In the genomic region with DNA sequence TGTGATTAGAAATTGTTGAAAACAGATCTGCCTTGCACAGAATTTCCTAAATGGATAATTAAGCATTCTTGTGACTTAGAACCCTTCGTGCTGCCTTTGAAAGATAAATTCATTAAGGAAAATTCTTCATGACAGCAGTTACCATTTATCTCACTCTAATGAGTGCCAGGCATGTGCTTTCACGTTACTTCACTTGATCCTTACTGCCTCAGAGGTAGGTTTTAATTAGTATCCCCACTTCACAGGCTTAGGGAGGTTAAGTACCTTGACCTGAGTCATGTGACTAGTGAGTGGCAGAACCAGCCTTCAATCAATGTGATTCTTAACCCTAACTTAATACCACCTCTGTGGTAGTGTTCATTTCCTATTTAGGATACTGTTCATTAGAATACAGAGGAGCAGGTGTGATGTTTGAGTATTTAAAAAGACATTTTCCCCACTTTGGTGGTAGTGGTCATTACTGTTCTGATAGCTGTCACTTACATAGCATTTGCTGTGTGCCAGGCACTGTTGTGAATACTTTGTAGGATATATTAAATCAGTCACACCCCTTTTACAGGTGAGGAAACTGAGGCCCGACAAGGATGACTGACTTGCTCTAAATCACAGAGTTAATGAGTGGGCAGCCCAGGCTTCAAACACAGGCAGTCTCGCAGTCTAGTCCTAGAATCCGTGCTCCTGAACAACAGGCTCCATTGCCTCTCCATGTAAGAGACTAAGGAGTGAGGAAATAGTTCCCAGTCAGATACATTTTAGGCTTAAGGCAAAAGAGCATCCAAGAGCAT, we compare ENCODE assay signal across 21 cellular contexts. TPM values are rescaled to one million over a fixed set of nuclear protein-coding genes. Genes with fewer than 3 reads are reported as not detected.
DNase-seq lines count a peak whose midpoint lies in the region; ATAC-seq and TF ChIP-seq lines count a peak whose summit lies in the region.
"Had no signal": no experiment of that assay in that cellular context is flagged by ENCODE, and none has a peak within 500 bp of the region (broad histone marks: within the 10 kb centered on the region; RNA-seq: fewer than 3 reads in every experiment).

No MANE protein-coding gene starts in this region.

- H3K14ac ChIP-seq in neuronal stem cell (ENCODE audit: low read length), result no peak overlapping the region

- H3K4me2 ChIP-seq in neuronal stem cell (ENCODE audit: insufficient read depth, low read length, poor library complexity, severe bottlenecking), result no peak overlapping the region
- H3K4me2 ChIP-seq: GM23338 had no signal

- ATAC-seq in HG03469 (IDR thresholded peaks at IDR 0.05; ENCODE audit: unreplicated experiment), result no peak
- ATAC-seq: activated naive CD4-positive, alpha-beta T cell treated with anti-CD3 and anti-CD28 coated beads, Interleukin-2, amount 50 U/mL, for 72 hours; gastroesophageal sphincter; GM23338 had no signal

- no peak overlapping the region for H3K18ac ChIP-seq in neuronal stem cell (ENCODE audit: low read length)

- no peaks in the 10 kb centered on the region for H3K36me3 ChIP-seq in neuronal stem cell (replicated peaks in 1 of 2; ENCODE audit: control insufficient read depth in 2 of 2, insufficient read depth in 2 of 2, low read length in 2 of 2)

- no peaks in the 10 kb centered on the region for H3K9me3 ChIP-seq in neuronal stem cell (replicated peaks in 1 of 2; ENCODE audit: control insufficient read depth in 2 of 2, insufficient read depth in 1 of 2, low read depth in 1 of 2, low read length in 2 of 2)
- H3K9me3 ChIP-seq: gastroesophageal sphincter had no signal

- CTCF ChIA-PET in HEK293T (lab: Yijun Ruan, JAX), result no interaction called here

- H3K27ac ChIP-seq in angular gyrus (ENCODE audit: low read depth, low read length), result peak overlapping the region; percentile 12
- no peak overlapping the region for H3K27ac ChIP-seq in neuronal stem cell (replicated peaks; ENCODE audit: low read length)

- no peak overlapping the region for H2BK5ac ChIP-seq in neuronal stem cell (ENCODE audit: low read length)

- POLR2A ChIA-PET in HEK293T (lab: Yijun Ruan, JAX), result interaction anchor here (1.1 kb wide), 1 partner anchor 75 kb away, joined by 3 read pairs; a partner anchor contains a TSS

- DNase-seq in NCI-H524 (lab: John Stamatoyannopoulos, UW) (peak; percentile 51 to 62), NCI-H524 treated with DMSO at 0.1 percent for 48 hours (lab: John Stamatoyannopoulos, UW) (no peak), HEK293T (ENCODE audit: extremely low spot score) (no peak), neuronal stem cell (ENCODE audit: low spot score) (peak; percentile 20), kidney glomerular epithelial cell (lab: John Stamatoyannopoulos, UW) (no peak), GOT3 (lab: John Stamatoyannopoulos, UW) (no peak)
- DNase-seq: activated CD4-positive, alpha-beta T cell treated with anti-CD3 and anti-CD28 coated beads, Interleukin-2, amount 50 U/mL, for 4 hours; DMS53; hippocampal formation; mesendoderm; NCI-H1092; NCI-H2029 treated with DMSO at 0.1 percent for 48 hours; occipital lobe; small intestine; T-helper 1 cell had no signal

- H3K23ac ChIP-seq in neuronal stem cell (ENCODE audit: low read depth, low read length, poor library complexity), result no peak overlapping the region

- no peak overlapping the region for H3K4ac ChIP-seq in neuronal stem cell (ENCODE audit: low read length)

- H2BK12ac ChIP-seq in neuronal stem cell (ENCODE audit: low read length), result no peak overlapping the region

- H2BK120ac ChIP-seq in neuronal stem cell (ENCODE audit: low read depth, low read length), result no peak overlapping the region

- no peak overlapping the region for H3K4me3 ChIP-seq in neuronal stem cell (ENCODE audit: low read length in 2 of 2)
- H3K4me3 ChIP-seq: gastroesophageal sphincter, GM23338 had no signal

- no peaks in the 10 kb centered on the region for H3K27me3 ChIP-seq in neuronal stem cell (ENCODE audit: control insufficient read depth in 3 of 3, insufficient read depth in 3 of 3, low read depth in 1 of 3, low read length in 3 of 3)
- H3K27me3 ChIP-seq: gastroesophageal sphincter had no signal

- no peak overlapping the region for H4K8ac ChIP-seq in neuronal stem cell (ENCODE audit: low read depth, low read length)

- H4K91ac ChIP-seq in neuronal stem cell (ENCODE audit: low read depth, low read length, poor library complexity), result no peak overlapping the region

- WGBS in neuronal stem cell (ENCODE audit: extremely low coverage in 2 of 2, insufficient read length in 2 of 2, insufficient replicate concordance in 1 of 2), 2 donors, result no CpG with 5 or more reads among the region's 5 CpGs

- H3K9ac ChIP-seq in neuronal stem cell (ENCODE audit: low read depth, low read length, poor library complexity), result no peak overlapping the region

- no peak overlapping the region for H2AFZ ChIP-seq in neuronal stem cell (ENCODE audit: low read length)
- H2AFZ ChIP-seq: GM23338 had no signal

- H3K79me1 ChIP-seq in neuronal stem cell (ENCODE audit: low read depth, low read length), result no peaks in the 10 kb centered on the region

- no peak overlapping the region for H2BK15ac ChIP-seq in neuronal stem cell (ENCODE audit: low read length)

- no peak overlapping the region for H2AK5ac ChIP-seq in neuronal stem cell (ENCODE audit: low read depth, low read length)

- H3K4me1 ChIP-seq in neuronal stem cell (ENCODE audit: control insufficient read depth in 2 of 2, insufficient read depth in 1 of 2, low read depth in 1 of 2, low read length in 2 of 2), result peaks cover 19 to 27% of the 10 kb centered on the region in 2 donors

TF ChIP-seq in HEK293T, 16 proteins besides CTCF, POLR2A, EP300 and RAD21:
- no peak for TF ChIP-seq NFRKB (IDR thresholded peaks at IDR 0.05)
- TF ChIP-seq, protein P1, sequence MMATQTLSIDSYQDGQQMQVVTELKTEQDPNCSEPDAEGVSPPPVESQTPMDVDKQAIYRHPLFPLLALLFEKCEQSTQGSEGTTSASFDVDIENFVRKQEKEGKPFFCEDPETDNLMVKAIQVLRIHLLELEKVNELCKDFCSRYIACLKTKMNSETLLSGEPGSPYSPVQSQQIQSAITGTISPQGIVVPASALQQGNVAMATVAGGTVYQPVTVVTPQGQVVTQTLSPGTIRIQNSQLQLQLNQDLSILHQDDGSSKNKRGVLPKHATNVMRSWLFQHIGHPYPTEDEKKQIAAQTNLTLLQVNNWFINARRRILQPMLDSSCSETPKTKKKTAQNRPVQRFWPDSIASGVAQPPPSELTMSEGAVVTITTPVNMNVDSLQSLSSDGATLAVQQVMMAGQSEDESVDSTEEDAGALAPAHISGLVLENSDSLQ (IDR thresholded peaks at IDR 0.05), result peak; percentile 41; the same call in 1 of the 2 replicates
TF ChIP-seq in HEK293T: peak in this region for 1.

RNA-seq across cellular contexts. Expression of a gene that starts 57.9 kb away (rescaled TPM):
- polyA plus RNA-seq in neuronal stem cell (2013, experiment 1 of 2), result 1.2 TPM
- 1.0 TPM for polyA plus RNA-seq in neuronal stem cell (2013, experiment 2 of 2)
- polyA plus RNA-seq: BJ, GM23338 had no signal

Comparison
In these comparisons a context has a peak if more than half of its experiments do, and no peak if none do; other contexts are left out.
1. DNase-seq: peak in NCI-H524 (2 of 2) and neuronal stem cell (single experiment); none in NCI-H524 treated with DMSO at 0.1 percent for 48 hours (single experiment), HEK293T (single experiment), kidney glomerular epithelial cell (single experiment) and GOT3 (single experiment).